In the genomic region with DNA sequence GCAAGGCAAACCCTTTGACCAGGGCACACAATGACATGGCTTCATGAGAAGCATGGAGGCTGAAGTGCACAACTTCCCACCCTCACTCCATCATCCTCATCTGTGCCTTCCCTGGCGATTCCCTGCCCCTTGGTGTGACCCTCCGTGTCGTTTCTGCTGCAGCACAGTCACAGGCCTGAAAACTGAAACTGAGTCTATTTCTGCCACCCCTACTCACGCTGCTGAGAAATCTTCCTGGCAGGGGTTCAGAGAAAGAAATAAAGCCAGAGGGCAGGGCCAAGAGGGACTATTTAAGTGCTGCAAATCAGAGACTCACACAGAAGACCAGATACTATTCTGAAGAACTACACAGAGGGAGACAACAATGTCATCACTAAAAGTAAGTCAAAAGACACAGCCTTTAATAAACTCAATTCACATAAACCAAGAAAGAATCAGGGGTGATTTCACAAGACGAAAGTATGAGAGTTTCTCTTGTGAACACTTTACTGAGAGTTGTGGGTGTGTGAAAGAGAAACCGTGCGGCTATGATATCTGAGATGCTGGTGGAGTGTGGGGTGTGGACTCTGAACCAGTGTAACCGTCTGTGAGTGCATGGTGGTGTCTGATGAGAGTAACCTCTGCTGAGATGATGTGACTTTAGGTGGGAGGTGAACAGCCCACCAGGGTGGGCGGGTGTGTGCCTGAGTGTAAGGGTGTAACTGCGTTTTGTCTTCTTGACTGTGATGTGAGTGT, we compare ENCODE assay signal across 8 cellular contexts. TPM values are rescaled to one million over a fixed set of nuclear protein-coding genes. Genes with fewer than 3 reads are reported as not detected.
DNase-seq lines count a peak whose midpoint lies in the region; ATAC-seq and TF ChIP-seq lines count a peak whose summit lies in the region.

No MANE protein-coding gene starts in this region.

- peak in 1 of 2 donors; percentile 8 for DNase-seq in heart right ventricle
- no peak for DNase-seq in hepatic stellate cell (ENCODE audit: low spot score)
- DNase-seq in GM03348 (ENCODE audit: low spot score), result no peak
- DNase-seq in endodermal cell, result no peak

- H3K4me1 ChIP-seq in BLaER1 treated with 17β-estradiol and CSF1 and Interleukin-3, amounts not matched to agents 10 nM and 100 nM, result peaks cover 6 to 31% (median 21%) of the 10 kb centered on the region in 10 experiments; a peak in 18 of 20 replicates
- H3K4me1 ChIP-seq in KMS-11 (ENCODE audit: low read depth, poor library complexity, severe bottlenecking) (peaks cover 78% of the 10 kb centered on the region), heart right ventricle (peaks cover 0 to 34% (median 18%) of the 10 kb centered on the region in 9 donors), endodermal cell (ENCODE audit: control insufficient read depth, insufficient read depth, low read length) (no peaks in the 10 kb centered on the region)

- no peaks in the 10 kb centered on the region for H3K9me3 Mint-ChIP-seq in endodermal cell

- no peaks in the 10 kb centered on the region for H3K4me1 Mint-ChIP-seq in endodermal cell

- H2AFZ ChIP-seq in KMS-11 (ENCODE audit: low read depth), result peak overlapping the region; percentile 54; the same call in 1 of the 2 replicates

- no peaks in the 10 kb centered on the region for H3K36me3 ChIP-seq in BLaER1 treated with 17β-estradiol and CSF1 and Interleukin-3, amounts not matched to agents 10 nM and 100 nM
- H3K36me3 ChIP-seq in KMS-11 (ENCODE audit: insufficient read depth) (no peaks in the 10 kb centered on the region; the same call in 1 of the 2 replicates), heart right ventricle (no peaks in the 10 kb centered on the region), endodermal cell (ENCODE audit: control insufficient read depth, insufficient read depth, low read length) (no peaks in the 10 kb centered on the region)

- H3K79me2 ChIP-seq in KMS-11 (ENCODE audit: insufficient read depth, low read depth), result peaks cover 13% of the 10 kb centered on the region; the same call in 1 of the 2 replicates

- no peak overlapping the region for H3K9ac ChIP-seq in BLaER1 treated with 17β-estradiol and CSF1 and Interleukin-3, amounts not matched to agents 10 nM and 100 nM
- H3K9ac ChIP-seq in KMS-11 (peak overlapping the region; percentile 53; the same call in 1 of the 2 replicates), endodermal cell (ENCODE audit: extremely low read depth, low read length, poor library complexity, severe bottlenecking) (no peak overlapping the region)

- H4K20me1 ChIP-seq in BLaER1 treated with 17β-estradiol and CSF1 and Interleukin-3, amounts not matched to agents 10 nM and 100 nM, result no peaks in the 10 kb centered on the region
- no peaks in the 10 kb centered on the region for H4K20me1 ChIP-seq in KMS-11 (ENCODE audit: insufficient read depth)

- no peaks in the 10 kb centered on the region for H3K36me3 Mint-ChIP-seq in endodermal cell (ENCODE audit: low read depth)

- 41 to 43% methylated on average over 10 of the region's 10 CpGs for WGBS in heart right ventricle, 2 donors
- 77 to 82% methylated on average over 7 to 10 of the region's 10 CpGs for WGBS in endodermal cell (ENCODE audit: insufficient coverage in 1 of 2, insufficient read length in 1 of 2), 2 experiments

- H3K27me3 Mint-ChIP-seq in endodermal cell (ENCODE audit: insufficient read depth), result no peaks in the 10 kb centered on the region

- H3K9me3 ChIP-seq in BLaER1 treated with 17β-estradiol and CSF1 and Interleukin-3, amounts not matched to agents 10 nM and 100 nM (replicated peaks in 1 of 11), result no peaks in the 10 kb centered on the region
- H3K9me3 ChIP-seq in heart right ventricle (no peaks in the 10 kb centered on the region), endodermal cell (ENCODE audit: control insufficient read depth, low read length) (no peaks in the 10 kb centered on the region)

- H3K27ac Mint-ChIP-seq in endodermal cell, result no peak overlapping the region

- intact Hi-C loops in heart right ventricle (cut with DNase I), result loop anchor here in 2 of 10 donors (5.0 to 10.0 kb wide), 2 partner anchors 124 to 127 kb away; no protein-coding TSS in a partner anchor

- no peak overlapping the region for H3K4me3 ChIP-seq in BLaER1 treated with 17β-estradiol and CSF1 and Interleukin-3, amounts not matched to agents 10 nM and 100 nM
- H3K4me3 ChIP-seq in KMS-11 (IDR thresholded peaks at IDR 0.05; ENCODE audit: insufficient read depth, low read depth, low read length), result peak overlapping the region; percentile 72
- peak overlapping the region in 1 of 10 donors; percentile 31 for H3K4me3 ChIP-seq in heart right ventricle
- no peak overlapping the region for H3K4me3 ChIP-seq in endodermal cell (ENCODE audit: low read length)

- ATAC-seq in GM19395 (IDR thresholded peaks at IDR 0.05; ENCODE audit: unreplicated experiment) (peak; percentile 70), heart right ventricle (peak in 7 of 8 donors; percentile 12 to 88 (median 64)), HG03354 (IDR thresholded peaks at IDR 0.05; ENCODE audit: poor library complexity, severe bottlenecking, unreplicated experiment) (no peak)

- H3K27me3 ChIP-seq in BLaER1 treated with 17β-estradiol and CSF1 and Interleukin-3, amounts not matched to agents 10 nM and 100 nM, result no peaks in the 10 kb centered on the region
- no peaks in the 10 kb centered on the region for H3K27me3 ChIP-seq in KMS-11 (ENCODE audit: insufficient read depth, low read depth)
- no peaks in the 10 kb centered on the region for H3K27me3 ChIP-seq in heart right ventricle
- peaks cover 4% of the 10 kb centered on the region for H3K27me3 ChIP-seq in endodermal cell (ENCODE audit: control insufficient read depth, insufficient read depth, low read length, poor library complexity, severe bottlenecking)

- peak overlapping the region in 10 of 11 experiments; percentile 12 to 68 (median 58); a peak in 16 of 22 replicates for H3K4me2 ChIP-seq in BLaER1 treated with 17β-estradiol and CSF1 and Interleukin-3, amounts not matched to agents 10 nM and 100 nM
- H3K4me2 ChIP-seq in KMS-11, result peak overlapping the region; percentile 81

- H3K27ac ChIP-seq in BLaER1 treated with 17β-estradiol and CSF1 and Interleukin-3, amounts not matched to agents 10 nM and 100 nM, result peak overlapping the region in 4 of 11 experiments; percentile 3 to 47 (median 25); a peak in 2 of 22 replicates
- H3K27ac ChIP-seq in KMS-11 (peak overlapping the region; percentile 68), heart right ventricle (peak overlapping the region in 4 of 10 donors; percentile 10 to 70 (median 32)), endodermal cell (ENCODE audit: low read depth, low read length) (no peak overlapping the region)

- TF ChIP-seq CTCF in KMS-11 (conservative IDR thresholded peaks at IDR 0.05; ENCODE audit: low read depth, low read length) (no peak), heart right ventricle (IDR thresholded peaks at IDR 0.05) (no peak), endodermal cell (conservative IDR thresholded peaks at IDR 0.05) (no peak)

- no peak overlapping the region for H3K4me3 Mint-ChIP-seq in endodermal cell

RNA-seq across cellular contexts. Expression of a gene that starts 23.5 kb away (rescaled TPM):
- not detected for total RNA-seq in heart right ventricle
- not detected for polyA plus RNA-seq in heart right ventricle
- total RNA-seq in endodermal cell, result not detected
- not detected for polyA plus RNA-seq in endodermal cell (2013, experiment 1 of 2)
- polyA plus RNA-seq in endodermal cell (2013, experiment 2 of 2), result not detected

RNA-seq across cellular contexts. Expression of a gene that starts 25.1 kb away (rescaled TPM):
- not detected for total RNA-seq in heart right ventricle
- polyA plus RNA-seq in heart right ventricle, result not detected
- total RNA-seq in endodermal cell, result not detected
- not detected for polyA plus RNA-seq in endodermal cell (2013, experiment 1 of 2)
- not detected for polyA plus RNA-seq in endodermal cell (2013, experiment 2 of 2)

RNA-seq across cellular contexts. Expression of a gene that starts 58.6 kb away (rescaled TPM):
- 1 to 10 TPM in 1 of 10 donors, under 1 TPM in 1, not detected in 8; 0.47 to 8.9 TPM for total RNA-seq in heart right ventricle
- not detected for polyA plus RNA-seq in heart right ventricle
- total RNA-seq in endodermal cell, result not detected
- polyA plus RNA-seq in endodermal cell (2013, experiment 1 of 2), result not detected
- polyA plus RNA-seq in endodermal cell (2013, experiment 2 of 2), result not detected
